19 cellular contexts compared by ENCODE assay signal in genomic region chr4:1051472-1051871, GRCh38. TPM values are rescaled to one million over a fixed set of nuclear protein-coding genes. Genes with fewer than 3 reads are reported as not detected.
"Had no signal": no experiment of that assay in that cellular context is flagged by ENCODE, and none has a peak within 500 bp of the region (broad histone marks: within the 10 kb centered on the region; RNA-seq: fewer than 3 reads in every experiment).

No MANE protein-coding gene starts in this region.

- H3K4me1 Mint-ChIP-seq: endodermal cell had no signal

- H3K9me3 ChIP-seq: psoas muscle, tibial nerve had no signal

- H3K27ac Mint-ChIP-seq: activated CD4-positive, alpha-beta memory T cell treated with anti-CD3 and anti-CD28 coated beads for 36 hours; activated naive CD8-positive, alpha-beta T cell; activated T-helper 2 cell treated with anti-CD3 and anti-CD28 coated beads, Interferon-gamma antibody, Interleukin-2, Interleukin-4, amounts not matched to agents 10 μg/mL and 5 μg/mL and 100 μg/mL, durations not matched to agents 14 hours and 24 hours and 36 hours; endodermal cell; mesothelial cell of epicardium; T-helper 2 cell treated with Interferon-gamma antibody and Interleukin-4, amounts not matched to agents 5 μg/mL and 100 μg/mL, for 36 hours had no signal

- DNase-seq: activated CD4-positive, alpha-beta memory T cell treated with anti-CD3 and anti-CD28 coated beads for 36 hours; activated CD4-positive, alpha-beta T cell treated with anti-CD3 and anti-CD28 coated beads for 4 hours; activated T-cell treated with anti-CD3 and anti-CD28 coated beads for 4 hours; amniotic stem cell; foreskin keratinocyte; glutamatergic neuron; stimulated activated naive CD8-positive, alpha-beta T cell treated with anti-CD3 and anti-CD28 coated beads, Interleukin-15, Interleukin-2, amounts not matched to agents 100 U/mL and 50 U/mL, for 24 hours had no signal

- H3K4me3 Mint-ChIP-seq: activated CD4-positive, alpha-beta memory T cell treated with anti-CD3 and anti-CD28 coated beads for 36 hours; activated naive CD8-positive, alpha-beta T cell; endodermal cell; mesothelial cell of epicardium; neural crest cell; T-helper 2 cell treated with Interferon-gamma antibody and Interleukin-4, amounts not matched to agents 5 μg/mL and 100 μg/mL, for 36 hours had no signal

- H3K4me1 ChIP-seq: foreskin keratinocyte had no signal

- H3K4me3 ChIP-seq: lung, psoas muscle, skin epidermis, tibial nerve had no signal

- ATAC-seq: foreskin keratinocyte; psoas muscle; right cardiac atrium; stimulated activated naive CD8-positive, alpha-beta T cell treated with anti-CD3 and anti-CD28 coated beads, Interleukin-15, Interleukin-2, amounts not matched to agents 100 U/mL and 50 U/mL, for 24 hours had no signal

- H3K36me3 Mint-ChIP-seq: activated CD4-positive, alpha-beta memory T cell treated with anti-CD3 and anti-CD28 coated beads for 36 hours; activated naive CD8-positive, alpha-beta T cell; mesothelial cell of epicardium had no signal

- H3K9me3 Mint-ChIP-seq: activated CD4-positive, alpha-beta memory T cell treated with anti-CD3 and anti-CD28 coated beads for 36 hours; activated T-helper 2 cell treated with anti-CD3 and anti-CD28 coated beads, Interferon-gamma antibody, Interleukin-2, Interleukin-4, amounts not matched to agents 10 μg/mL and 5 μg/mL and 100 μg/mL, durations not matched to agents 14 hours and 24 hours and 36 hours; mesothelial cell of epicardium; neural crest cell; T-helper 2 cell treated with Interferon-gamma antibody and Interleukin-4, amounts not matched to agents 5 μg/mL and 100 μg/mL, for 36 hours had no signal

- H3K27ac ChIP-seq: foreskin keratinocyte, psoas muscle, skin epidermis, tibial nerve had no signal

- H3K36me3 ChIP-seq: tibial nerve had no signal

RNA-seq across cellular contexts. Expression of gene SLC26A1, which starts 58.3 kb away (rescaled TPM):
- total RNA-seq: activated CD4-positive, alpha-beta memory T cell treated with anti-CD3 and anti-CD28 coated beads for 36 hours; foreskin keratinocyte had no signal
- polyA plus RNA-seq: foreskin keratinocyte, keratinocyte had no signal
